In the genomic region with DNA sequence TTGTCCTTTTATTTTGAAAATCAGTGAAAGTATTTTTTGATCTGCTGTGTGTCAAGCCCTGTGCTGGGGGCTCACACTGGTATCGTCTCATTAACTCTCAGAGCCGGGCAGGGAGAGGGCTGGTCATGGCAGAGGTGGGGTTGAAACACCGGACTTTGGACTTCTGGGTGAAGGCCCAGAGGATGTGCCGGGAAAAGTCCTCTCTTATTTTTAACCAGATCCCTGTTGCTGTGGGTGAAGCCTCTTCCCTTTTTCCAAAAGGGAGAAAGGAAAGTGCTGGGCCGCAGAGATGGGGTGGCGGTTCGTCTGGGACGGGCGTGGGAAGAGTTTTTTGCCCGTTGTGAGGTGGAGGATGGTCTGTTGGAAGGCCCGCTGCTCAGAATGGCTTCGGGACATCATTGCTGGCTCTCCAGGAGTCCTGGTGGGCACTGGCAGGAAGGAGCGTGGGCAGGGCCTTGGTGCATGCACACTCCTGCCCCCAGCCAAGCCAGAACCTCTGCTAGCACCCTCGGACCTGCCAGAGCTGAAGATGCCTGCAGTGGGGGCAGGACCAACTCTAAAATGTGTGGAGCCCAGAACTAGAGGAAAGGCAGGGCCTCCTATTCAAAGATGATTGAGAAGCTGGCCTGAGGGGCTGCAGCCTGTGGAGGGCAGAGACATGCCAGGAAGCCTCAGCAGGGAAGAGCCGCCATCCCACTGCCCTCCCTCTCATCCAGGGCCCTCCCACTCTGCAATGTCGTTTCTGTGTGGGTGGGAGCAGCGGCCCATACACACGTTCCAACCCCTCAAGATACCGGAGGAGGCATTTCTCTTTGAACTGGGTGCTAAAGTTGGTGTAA, we compare ENCODE assay signal across 19 cellular contexts.
A peak's percentile ranks its signal among the peaks of the same experiment; 100 is the strongest.
DNase-seq lines count a peak whose midpoint lies in the region; ATAC-seq and TF ChIP-seq lines count a peak whose summit lies in the region.
"Had no signal": no experiment of that assay in that cellular context is flagged by ENCODE, and none has a peak within 500 bp of the region (broad histone marks: within the 10 kb centered on the region; RNA-seq: fewer than 3 reads in every experiment).

No MANE protein-coding gene starts in this region.

- no peak for ATAC-seq in activated T-helper 17 cell treated with anti-CD3 and anti-CD28 coated beads, Interleukin-2, amount 50 U/mL, for 72 hours (replicated peaks)
- ATAC-seq in HG03095 (IDR thresholded peaks at IDR 0.05; ENCODE audit: unreplicated experiment), result no peak
- ATAC-seq: activated CD8-positive, alpha-beta memory T cell treated with anti-CD3 and anti-CD28 coated beads, Interleukin-2, amount 10 ng/mL, durations not matched to agents 7 days and 5 days; HCT116 had no signal

- peaks cover 43% of the 10 kb centered on the region for H3K4me1 ChIP-seq in smooth muscle cell (ENCODE audit: low read depth)

- no peaks in the 10 kb centered on the region for H3K36me3 ChIP-seq in smooth muscle cell (ENCODE audit: low read depth)
- H3K36me3 ChIP-seq: sigmoid colon had no signal

- H4K20me1 ChIP-seq in smooth muscle cell (ENCODE audit: low read depth), result no peaks in the 10 kb centered on the region

- H3K79me2 ChIP-seq in smooth muscle cell (ENCODE audit: low read depth), result no peaks in the 10 kb centered on the region

- H3F3A ChIP-seq in smooth muscle cell (ENCODE audit: low read depth), result no peaks in the 10 kb centered on the region

- CTCF ChIA-PET in activated CD4-positive, alpha-beta T cell treated with anti-CD3 and anti-CD28 coated beads, Interleukin-2, amount 10 ng/mL, durations not matched to agents 7 days and 5 days (lab: Charles Lee), result no interaction called here

- H3K27me3 ChIP-seq in smooth muscle cell (ENCODE audit: low read depth), result no peaks in the 10 kb centered on the region
- H3K27me3 ChIP-seq: sigmoid colon had no signal

- no peak overlapping the region for H3K4me3 Mint-ChIP-seq in activated CD4-positive, alpha-beta T cell treated with anti-CD3 and anti-CD28 coated beads, Interleukin-2, amount 10 ng/mL, durations not matched to agents 7 days and 5 days
- H3K4me3 Mint-ChIP-seq in activated T-helper 17 cell treated with anti-CD3 and anti-CD28 coated beads, Interleukin-2, amount 50 U/mL, for 72 hours, result no peak overlapping the region
- peak overlapping the region; percentile 57 for H3K4me3 Mint-ChIP-seq in type B pancreatic cell
- H3K4me3 Mint-ChIP-seq: activated CD8-positive, alpha-beta memory T cell treated with anti-CD3 and anti-CD28 coated beads, Interleukin-2, amount 10 ng/mL, durations not matched to agents 7 days and 5 days; activated naive CD8-positive, alpha-beta T cell treated with anti-CD3 and anti-CD28 coated beads, Interleukin-2, amount 10 ng/mL, durations not matched to agents 7 days and 5 days had no signal

- 76% methylated on average over 19 of the region's 19 CpGs for WGBS in smooth muscle cell (ENCODE audit: low lambda C conversion rate)

- peaks cover 20% of the 10 kb centered on the region for H3K4me1 Mint-ChIP-seq in activated CD4-positive, alpha-beta T cell treated with anti-CD3 and anti-CD28 coated beads, Interleukin-2, amount 10 ng/mL, durations not matched to agents 7 days and 5 days
- peaks cover 6% of the 10 kb centered on the region for H3K4me1 Mint-ChIP-seq in activated T-helper 17 cell treated with anti-CD3 and anti-CD28 coated beads, Interleukin-2, amount 50 U/mL, for 72 hours
- H3K4me1 Mint-ChIP-seq in type B pancreatic cell (ENCODE audit: unreplicated experiment), result peaks cover 64% of the 10 kb centered on the region

- H3K9me3 Mint-ChIP-seq in activated CD4-positive, alpha-beta T cell treated with anti-CD3 and anti-CD28 coated beads, Interleukin-2, amount 10 ng/mL, durations not matched to agents 7 days and 5 days, result no peaks in the 10 kb centered on the region
- no peaks in the 10 kb centered on the region for H3K9me3 Mint-ChIP-seq in activated T-helper 17 cell treated with anti-CD3 and anti-CD28 coated beads, Interleukin-2, amount 50 U/mL, for 72 hours
- no peaks in the 10 kb centered on the region for H3K9me3 Mint-ChIP-seq in type B pancreatic cell
- H3K9me3 Mint-ChIP-seq: activated naive CD8-positive, alpha-beta T cell treated with anti-CD3 and anti-CD28 coated beads, Interleukin-2, amount 10 ng/mL, durations not matched to agents 7 days and 5 days; central memory CD8-positive, alpha-beta T cell had no signal

- TF ChIP-seq CTCF in type B pancreatic cell (conservative IDR thresholded peaks at IDR 0.05), result no peak
- TF ChIP-seq CTCF in smooth muscle cell (IDR thresholded peaks at IDR 0.05; ENCODE audit: borderline replicate concordance, insufficient read depth, poor library complexity, severe bottlenecking), result no peak

- no peak overlapping the region for H3K4me3 ChIP-seq in smooth muscle cell
- H3K4me3 ChIP-seq: sigmoid colon had no signal

- H3K27ac Mint-ChIP-seq in activated CD4-positive, alpha-beta T cell treated with anti-CD3 and anti-CD28 coated beads, Interleukin-2, amount 10 ng/mL, durations not matched to agents 7 days and 5 days, result peak overlapping the region; percentile 69
- peak overlapping the region; percentile 82 for H3K27ac Mint-ChIP-seq in activated T-helper 17 cell treated with anti-CD3 and anti-CD28 coated beads, Interleukin-2, amount 50 U/mL, for 72 hours
- H3K27ac Mint-ChIP-seq in type B pancreatic cell, result peak overlapping the region; percentile 39
- H3K27ac Mint-ChIP-seq: activated CD8-positive, alpha-beta memory T cell treated with anti-CD3 and anti-CD28 coated beads, Interleukin-2, amount 10 ng/mL, durations not matched to agents 7 days and 5 days; activated naive CD8-positive, alpha-beta T cell treated with anti-CD3 and anti-CD28 coated beads, Interleukin-2, amount 10 ng/mL, durations not matched to agents 7 days and 5 days had no signal

- POLR2A ChIA-PET in activated CD4-positive, alpha-beta T cell treated with anti-CD3 and anti-CD28 coated beads, Interleukin-2, amount 10 ng/mL, durations not matched to agents 7 days and 5 days (lab: Charles Lee), result no interaction called here

- H3K9me3 ChIP-seq in smooth muscle cell (replicated peaks; ENCODE audit: low read depth), result no peaks in the 10 kb centered on the region
- H3K9me3 ChIP-seq: sigmoid colon had no signal

- no peak for DNase-seq in activated CD4-positive, alpha-beta T cell treated with anti-CD3 and anti-CD28 coated beads, Interleukin-2, amount 10 ng/mL, durations not matched to agents 7 days and 5 days
- DNase-seq in activated CD4-positive, alpha-beta T cell treated with anti-CD3 and anti-CD28 coated beads for 48 hours, result no peak
- DNase-seq in mucosa of gallbladder (ENCODE audit: low spot score) (peak; percentile 67), type B pancreatic cell (ENCODE audit: extremely low spot score, unreplicated experiment) (no peak), iPS-NIHi7 (ENCODE audit: extremely low spot score) (no peak), smooth muscle cell (lab: John Stamatoyannopoulos, UW; ENCODE audit: unreplicated experiment) (no peak)
- DNase-seq: activated CD8-positive, alpha-beta memory T cell treated with anti-CD3 and anti-CD28 coated beads, Interleukin-2, amount 10 ng/mL, durations not matched to agents 7 days and 5 days; activated naive CD8-positive, alpha-beta T cell treated with anti-CD3 and anti-CD28 coated beads, Interleukin-2, amount 10 ng/mL, durations not matched to agents 7 days and 5 days; head of caudate nucleus; left cardiac atrium; NCI-H2107; Right ventricle myocardium superior; sigmoid colon; stimulated activated naive CD4-positive, alpha-beta T cell treated with Interleukin-2 at 50 U/mL for 16 hours had no signal

- H3K4me2 ChIP-seq in smooth muscle cell, result no peak overlapping the region

- H3K36me3 Mint-ChIP-seq in activated CD4-positive, alpha-beta T cell treated with anti-CD3 and anti-CD28 coated beads, Interleukin-2, amount 10 ng/mL, durations not matched to agents 7 days and 5 days (ENCODE audit: low read depth), result no peaks in the 10 kb centered on the region
- peaks cover 14% of the 10 kb centered on the region for H3K36me3 Mint-ChIP-seq in activated T-helper 17 cell treated with anti-CD3 and anti-CD28 coated beads, Interleukin-2, amount 50 U/mL, for 72 hours (ENCODE audit: low read depth)
- H3K36me3 Mint-ChIP-seq in type B pancreatic cell, result peaks cover 16% of the 10 kb centered on the region
- H3K36me3 Mint-ChIP-seq: activated CD8-positive, alpha-beta memory T cell treated with anti-CD3 and anti-CD28 coated beads, Interleukin-2, amount 10 ng/mL, durations not matched to agents 7 days and 5 days had no signal

- H3K27ac ChIP-seq in smooth muscle cell (ENCODE audit: low read depth), result no peak overlapping the region
- H3K27ac ChIP-seq: epithelial cell of prostate, sigmoid colon had no signal

- no peak overlapping the region for H2AFZ ChIP-seq in smooth muscle cell (ENCODE audit: low read depth)

- H3K9ac ChIP-seq in smooth muscle cell (ENCODE audit: low read depth), result no peak overlapping the region

- H3K27me3 Mint-ChIP-seq in activated CD4-positive, alpha-beta T cell treated with anti-CD3 and anti-CD28 coated beads, Interleukin-2, amount 10 ng/mL, durations not matched to agents 7 days and 5 days, result no peaks in the 10 kb centered on the region
- no peaks in the 10 kb centered on the region for H3K27me3 Mint-ChIP-seq in activated T-helper 17 cell treated with anti-CD3 and anti-CD28 coated beads, Interleukin-2, amount 50 U/mL, for 72 hours
- no peaks in the 10 kb centered on the region for H3K27me3 Mint-ChIP-seq in type B pancreatic cell
- H3K27me3 Mint-ChIP-seq: activated CD8-positive, alpha-beta memory T cell treated with anti-CD3 and anti-CD28 coated beads, Interleukin-2, amount 10 ng/mL, durations not matched to agents 7 days and 5 days; activated naive CD8-positive, alpha-beta T cell treated with anti-CD3 and anti-CD28 coated beads, Interleukin-2, amount 10 ng/mL, durations not matched to agents 7 days and 5 days; central memory CD8-positive, alpha-beta T cell had no signal
